23 cellular contexts compared by ENCODE assay signal in genomic region chr9:127541176-127541575, GRCh38.
DNase-seq lines count a peak whose midpoint lies in the region; ATAC-seq, FAIRE-seq and TF ChIP-seq lines count a peak whose summit lies in the region.
"Had no signal": no experiment of that assay in that cellular context is flagged by ENCODE, and none has a peak within 500 bp of the region (broad histone marks: within the 10 kb centered on the region; RNA-seq: fewer than 3 reads in every experiment).

No MANE protein-coding gene starts in this region.

- H3K27me3 Mint-ChIP-seq in astrocyte (ENCODE audit: low read depth, unreplicated experiment) = no peaks in the 10 kb centered on the region
- H3K27me3 Mint-ChIP-seq: naive thymus-derived CD8-positive, alpha-beta T cell had no signal

- TF ChIP-seq CTCF in IMR-90 (conservative IDR thresholded peaks at IDR 0.05; ENCODE audit: low read depth, low read length) (no peak), astrocyte (IDR thresholded peaks at IDR 0.05; ENCODE audit: insufficient read depth, low read depth, low read length) (no peak), lower lobe of right lung (IDR thresholded peaks at IDR 0.05) (no peak), tibial artery (IDR thresholded peaks at IDR 0.05) (no peak), lower leg skin (IDR thresholded peaks at IDR 0.05) (no peak)

- peaks cover 94% of the 10 kb centered on the region for H4K20me1 ChIP-seq in IMR-90 (ENCODE audit: insufficient read depth, low read length)
- peaks cover 90% of the 10 kb centered on the region for H4K20me1 ChIP-seq in astrocyte (ENCODE audit: insufficient read depth, low read length)

- H2BK120ac ChIP-seq in IMR-90 (ENCODE audit: low read depth, low read length) = 0 out of 2 replicates have a peak overlapping the region, but pooled peaks have one; percentile 93

- H2BK5ac ChIP-seq in IMR-90 (ENCODE audit: low read depth, low read length, poor library complexity, severe bottlenecking) = peak overlapping the region; percentile 13

- peaks cover 52% of the 10 kb centered on the region for H3K4me1 Mint-ChIP-seq in astrocyte (ENCODE audit: low read depth, unreplicated experiment)

- no peak for TF ChIP-seq RAD21 in IMR-90 (IDR thresholded peaks at IDR 0.05; ENCODE audit: low read length)

- H3K4me2 ChIP-seq in IMR-90 (ENCODE audit: low read depth, low read length) (no peak overlapping the region), astrocyte (ENCODE audit: low read length) (no peak overlapping the region)

- dilution Hi-C loops in IMR-90 (cut with HindIII; ENCODE audit: low sequenced_read_pairs, unreplicated experiment) = no loop called here

- WGBS in IMR-90 (ENCODE audit: extremely low coverage in 2 of 2, insufficient read length in 1 of 2), 2 experiments = 79% methylated on average over 2 of the region's 7 CpGs; no CpG with 5 or more reads in 1 of the 2 experiments
- WGBS in lower leg skin, 2 donors = 66 to 81% methylated on average over 7 of the region's 7 CpGs

- BruUV-seq in IMR-90 (replicated peaks; lab: Mats Ljungman, UMichigan) = no TSS peak

- H3K9me3 Mint-ChIP-seq in astrocyte (ENCODE audit: unreplicated experiment) = no peaks in the 10 kb centered on the region
- H3K9me3 Mint-ChIP-seq: naive thymus-derived CD8-positive, alpha-beta T cell had no signal

- H2AK9ac ChIP-seq in IMR-90 (replicated peaks; ENCODE audit: low read depth, low read length, poor library complexity) = peak overlapping the region; percentile 71

- H3K27me3 ChIP-seq in IMR-90 (ENCODE audit: control insufficient read depth, insufficient read depth, low read length) = no peaks in the 10 kb centered on the region
- no peaks in the 10 kb centered on the region for H3K27me3 ChIP-seq in astrocyte (ENCODE audit: insufficient read depth, low read length)
- no peaks in the 10 kb centered on the region for H3K27me3 ChIP-seq in lower lobe of right lung (ENCODE audit: low read depth)
- H3K27me3 ChIP-seq in tibial artery = no peaks in the 10 kb centered on the region
- H3K27me3 ChIP-seq: BE2C, SJCRH30 had no signal

- no peak overlapping the region for H3K56ac ChIP-seq in IMR-90 (ENCODE audit: extremely low read depth, insufficient read depth, low read length)

- H3K4me3 ChIP-seq in IMR-90 (ENCODE audit: insufficient read depth, low read depth, low read length) = no peak overlapping the region
- no peak overlapping the region for H3K4me3 ChIP-seq in astrocyte (ENCODE audit: insufficient read depth, low read depth, low read length)
- no peak overlapping the region for H3K4me3 ChIP-seq in lower lobe of right lung
- no peak overlapping the region for H3K4me3 ChIP-seq in tibial artery
- H3K4me3 ChIP-seq in lower leg skin (ENCODE audit: low read depth, poor library complexity, severe bottlenecking) = no peak overlapping the region
- H3K4me3 ChIP-seq: psoas muscle, SJCRH30 had no signal

- in situ Hi-C loops in IMR-90 (cut with MboI; ENCODE audit: low sequenced_read_pairs) = no loop called here

- H3K36me3 Mint-ChIP-seq in astrocyte (ENCODE audit: low read depth, unreplicated experiment) = peaks cover 12% of the 10 kb centered on the region
- H3K36me3 Mint-ChIP-seq: naive thymus-derived CD8-positive, alpha-beta T cell had no signal

- CTCF ChIA-PET in IMR-90 (lab: Yijun Ruan, JAX) = no interaction called here

- no peak overlapping the region; the same call in 2 of the 3 replicates for H2BK15ac ChIP-seq in IMR-90 (ENCODE audit: low read depth, low read length)

- no peak overlapping the region for H3K18ac ChIP-seq in IMR-90 (ENCODE audit: low read depth, low read length)

- H3K27ac ChIP-seq in IMR-90 (ENCODE audit: insufficient read depth, low read length) = peak overlapping the region; percentile 86; the same call in 1 of the 2 replicates
- no peak overlapping the region for H3K27ac ChIP-seq in astrocyte (ENCODE audit: low read depth, low read length)
- H3K27ac ChIP-seq in lower lobe of right lung = peak overlapping the region; percentile 80
- H3K27ac ChIP-seq in tibial artery = peak overlapping the region; percentile 76 to 77
- H3K27ac ChIP-seq: HL-60, psoas muscle, SJCRH30 had no signal

- peaks cover 4 to 79% of the 10 kb centered on the region in 2 experiments; a peak in 3 of 4 replicates for H3K79me1 ChIP-seq in IMR-90 (ENCODE audit: low read depth in 1 of 2, low read length in 2 of 2)

- H4K91ac ChIP-seq in IMR-90 (ENCODE audit: insufficient read depth, low read depth, low read length) = no peak overlapping the region

- peaks cover 29% of the 10 kb centered on the region for H3K36me3 ChIP-seq in IMR-90 (ENCODE audit: control insufficient read depth, insufficient read depth, low read length)
- no peaks in the 10 kb centered on the region for H3K36me3 ChIP-seq in astrocyte (ENCODE audit: insufficient read depth, low read length)
- peaks cover 2% of the 10 kb centered on the region for H3K36me3 ChIP-seq in lower lobe of right lung
- no peaks in the 10 kb centered on the region for H3K36me3 ChIP-seq in tibial artery
- H3K36me3 ChIP-seq: BE2C, SJCRH30 had no signal

- H4K5ac ChIP-seq in IMR-90 (ENCODE audit: low read depth, low read length) = 0 out of 2 replicates have a peak overlapping the region, but pooled peaks have one; percentile 6

- ATAC-seq in IMR-90 (ENCODE audit: low read depth) (no peak), lower lobe of right lung (no peak)
- ATAC-seq: activated CD4-positive, CD25-positive, alpha-beta regulatory T cell treated with anti-CD3 and anti-CD28 coated beads, Interleukin-2, amount 50 U/mL, for 24 hours; naive thymus-derived CD8-positive, alpha-beta T cell; stimulated activated naive CD8-positive, alpha-beta T cell treated with anti-CD3 and anti-CD28 coated beads, Interleukin-15, Interleukin-2, amounts not matched to agents 100 U/mL and 50 U/mL, for 24 hours had no signal

- peak overlapping the region; percentile 51; the same call in 1 of the 2 replicates for H3K4ac ChIP-seq in IMR-90 (ENCODE audit: low read depth, low read length)

- H3K14ac ChIP-seq in IMR-90 (replicated peaks; ENCODE audit: low read depth, low read length) = peak overlapping the region; percentile 3; the same call in 1 of the 2 replicates

- no peak overlapping the region for H2BK20ac ChIP-seq in IMR-90 (ENCODE audit: low read depth, low read length)

- peak overlapping the region; percentile 90 for H2AK5ac ChIP-seq in IMR-90 (ENCODE audit: low read depth, low read length)

- H3K4me3 Mint-ChIP-seq in astrocyte (ENCODE audit: unreplicated experiment) = no peak overlapping the region
- H3K4me3 Mint-ChIP-seq: naive thymus-derived CD8-positive, alpha-beta T cell had no signal

- H3K4me1 ChIP-seq in IMR-90 (ENCODE audit: control insufficient read depth, insufficient read depth, low read length) (peaks cover 78% of the 10 kb centered on the region), astrocyte (ENCODE audit: insufficient read depth, low read length) (peaks cover 87% of the 10 kb centered on the region), lower lobe of right lung (peaks cover 100% of the 10 kb centered on the region), tibial artery (peaks cover 29 to 100% (median 90%) of the 10 kb centered on the region in 4 donors)
- H3K4me1 ChIP-seq: BE2C had no signal

- H3K9me1 ChIP-seq in IMR-90 (ENCODE audit: insufficient read depth, low read length) = peaks cover 43% of the 10 kb centered on the region

- H3K79me2 ChIP-seq in astrocyte (ENCODE audit: insufficient read depth, low read length) = peaks cover 100% of the 10 kb centered on the region

- no peak for DNase-seq in IMR-90
- DNase-seq in astrocyte (ENCODE audit: low read depth) = no peak
- DNase-seq in lower lobe of right lung = no peak
- DNase-seq in tibial artery = no peak
- no peak for DNase-seq in GDM1 (lab: John Stamatoyannopoulos, UW)
- no peak for DNase-seq in lower leg skin (ENCODE audit: low spot score in 2 of 2)
- DNase-seq in NCI-H146 (lab: John Stamatoyannopoulos, UW) = no peak
- DNase-seq: activated gamma-delta T cell treated with Interleukin-2 at 50 U/mL for 16 hours; BE2C; GF-D8; KBM-7; naive thymus-derived CD8-positive, alpha-beta T cell; NCI-H1048; NCI-H524 treated with DMSO at 0.1 percent for 48 hours; SJCRH30; stimulated activated naive CD8-positive, alpha-beta T cell treated with anti-CD3 and anti-CD28 coated beads, Interleukin-15, Interleukin-2, amounts not matched to agents 100 U/mL and 50 U/mL, for 24 hours; T-helper 2 cell had no signal

- peak overlapping the region in 1 of 2 experiments; percentile 73; a peak in 1 of 4 replicates for H4K8ac ChIP-seq in IMR-90 (ENCODE audit: low read depth in 2 of 2, low read length in 2 of 2)

- intact Hi-C loops in IMR-90 (cut with micrococcal nuclease) = no loop called here
- intact Hi-C loops in lower lobe of right lung (cut with DNase I) = no loop called here
- intact Hi-C loops in tibial artery (cut with DNase I; ENCODE audit: low total_unique reads) = loop anchor here (5.0 kb wide), 1 partner anchor 36 kb away; no protein-coding TSS in a partner anchor
- intact Hi-C loops in lower leg skin (cut with DNase I; ENCODE audit: low total_unique reads) = no loop called here

- no peak for FAIRE-seq in astrocyte (lab: Jason Lieb, UNC)
- FAIRE-seq: endothelial cell of umbilical vein, GM12891, H54 had no signal

- H3K9me3 ChIP-seq in IMR-90 (ENCODE audit: control insufficient read depth, insufficient read depth, low read length) = no peaks in the 10 kb centered on the region
- no peaks in the 10 kb centered on the region for H3K9me3 ChIP-seq in astrocyte (ENCODE audit: insufficient read depth, low read depth, low read length)
- no peaks in the 10 kb centered on the region for H3K9me3 ChIP-seq in lower lobe of right lung
- H3K9me3 ChIP-seq in tibial artery = no peaks in the 10 kb centered on the region
- H3K9me3 ChIP-seq: BE2C, psoas muscle, SJCRH30 had no signal

- H3K23ac ChIP-seq in IMR-90 (ENCODE audit: low read depth, low read length) = peak overlapping the region; percentile 10; the same call in 1 of the 2 replicates

- no peak overlapping the region for H3K27ac Mint-ChIP-seq in astrocyte (ENCODE audit: unreplicated experiment)

- H2AFZ ChIP-seq in IMR-90 (replicated peaks; ENCODE audit: low read length, poor library complexity) = no peak overlapping the region
- H2AFZ ChIP-seq in astrocyte (ENCODE audit: low read depth, low read length) = no peak overlapping the region

- no peak for TF ChIP-seq POLR2A in IMR-90 (IDR thresholded peaks at IDR 0.05; ENCODE audit: low read depth, low read length)
- no peak for TF ChIP-seq POLR2A in lower leg skin (IDR thresholded peaks at IDR 0.05)

- POLR2A ChIA-PET in IMR-90 (lab: Charles Lee; ENCODE audit: unreplicated experiment) = no interaction called here

- H3K9ac ChIP-seq in IMR-90 (ENCODE audit: low read depth, low read length) = no peak overlapping the region
- peak overlapping the region; percentile 5 for H3K9ac ChIP-seq in astrocyte (ENCODE audit: low read length)

TF ChIP-seq in IMR-90, 13 proteins besides CTCF, POLR2A, EP300 and RAD21 (continues in another document):
- no peak for TF ChIP-seq CEBPB (IDR thresholded peaks at IDR 0.05; ENCODE audit: low read depth, low read length)
- TF ChIP-seq, protein P1, sequence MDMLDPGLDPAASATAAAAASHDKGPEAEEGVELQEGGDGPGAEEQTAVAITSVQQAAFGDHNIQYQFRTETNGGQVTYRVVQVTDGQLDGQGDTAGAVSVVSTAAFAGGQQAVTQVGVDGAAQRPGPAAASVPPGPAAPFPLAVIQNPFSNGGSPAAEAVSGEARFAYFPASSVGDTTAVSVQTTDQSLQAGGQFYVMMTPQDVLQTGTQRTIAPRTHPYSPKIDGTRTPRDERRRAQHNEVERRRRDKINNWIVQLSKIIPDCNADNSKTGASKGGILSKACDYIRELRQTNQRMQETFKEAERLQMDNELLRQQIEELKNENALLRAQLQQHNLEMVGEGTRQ (IDR thresholded peaks at IDR 0.05; ENCODE audit: low read depth, low read length) = no peak
